1 cellular context compared by ENCODE assay signal in genomic region chr17:80396680-80397387, GRCh38.
TF ChIP-seq lines count a peak whose summit lies in the region.

No MANE protein-coding gene starts in this region.

TF ChIP-seq in H1, 55 proteins besides CTCF, POLR2A, EP300 and RAD21:
- TF ChIP-seq RNF2 (IDR thresholded peaks at IDR 0.05; ENCODE audit: borderline replicate concordance, low read depth, low read length, missing control alignments, poor library complexity, severe bottlenecking) (no peak), ASH2L (IDR thresholded peaks at IDR 0.05; ENCODE audit: low read length) (no peak), SP1 (IDR thresholded peaks at IDR 0.05; ENCODE audit: low read depth, low read length) (no peak), SIN3A (conservative IDR thresholded peaks at IDR 0.05 in 1 of 2, IDR thresholded peaks at IDR 0.05 in 1 of 2; ENCODE audit: low read depth in 1 of 2, low read length in 2 of 2) (no peak), CBX8 (IDR thresholded peaks at IDR 0.05; ENCODE audit: borderline replicate concordance, low read depth, low read length) (no peak), CTBP2 (IDR thresholded peaks at IDR 0.05; ENCODE audit: borderline replicate concordance, insufficient read depth, insufficient read length, low read length) (no peak), BRCA1 (IDR thresholded peaks at IDR 0.05; ENCODE audit: low read depth, low read length) (no peak), KDM5A (IDR thresholded peaks at IDR 0.05; ENCODE audit: low read length) (no peak), TCF12 (IDR thresholded peaks at IDR 0.05; ENCODE audit: low read depth, low read length) (no peak)
